ENCODE assay signal across 1 cellular context in genomic region chr13:87698268-87698667, GRCh38.
A peak's percentile ranks its signal among the peaks of the same experiment; 100 is the strongest.
TF ChIP-seq lines count a peak whose summit lies in the region.

No MANE protein-coding gene starts in this region.

TF ChIP-seq in K562, 482 proteins besides CTCF, POLR2A, EP300 and RAD21:
- TF ChIP-seq ZMIZ1 (IDR thresholded peaks at IDR 0.05; ENCODE audit: low read depth in 2 of 2, low read length in 2 of 2) (no peak), C11orf30 (IDR thresholded peaks at IDR 0.05; ENCODE audit: low read depth) (peak; percentile 38; the same call in 1 of the 2 replicates), IFI16 (CRISPR knock-in tag; IDR thresholded peaks at IDR 0.05) (no peak), THRAP3 (IDR thresholded peaks at IDR 0.05; ENCODE audit: borderline replicate concordance) (no peak), ZNF785 (CRISPR knock-in tag; IDR thresholded peaks at IDR 0.05) (no peak), MAFG (tag; conservative IDR thresholded peaks at IDR 0.05) (peak; percentile 43; the same call in 1 of the 2 replicates), CREB3 (tag; conservative IDR thresholded peaks at IDR 0.05; ENCODE audit: low read depth) (no peak), PRMT5 (CRISPR knock-in tag; IDR thresholded peaks at IDR 0.05) (no peak), ETS1 (conservative IDR thresholded peaks at IDR 0.05; ENCODE audit: control insufficient read depth, low read depth, low read length) (no peak), MAFF (IDR thresholded peaks at IDR 0.05; ENCODE audit: low read length) (peak; percentile 85), BDP1 (IDR thresholded peaks at IDR 0.05; ENCODE audit: insufficient read depth, insufficient read length) (no peak), ZNF778 (CRISPR knock-in tag; IDR thresholded peaks at IDR 0.05) (no peak), ZNF316 (IDR thresholded peaks at IDR 0.05) (peak; percentile 53; the same call in 1 of the 2 replicates), DACH1 (IDR thresholded peaks at IDR 0.05; ENCODE audit: partially characterized antibody) (no peak), NEUROD1 (IDR thresholded peaks at IDR 0.05; ENCODE audit: borderline replicate concordance, low read depth, low read length, partially characterized antibody) (no peak), ELK3 (CRISPR knock-in tag; IDR thresholded peaks at IDR 0.05) (no peak), DDX20 (tag; IDR thresholded peaks at IDR 0.05; ENCODE audit: low read depth) (no peak), RFX5 (IDR thresholded peaks at IDR 0.05; ENCODE audit: low read depth, low read length) (no peak), MCM7 (IDR thresholded peaks at IDR 0.05) (no peak), MAFK (IDR thresholded peaks at IDR 0.05; ENCODE audit: low read length) (peak; percentile 88), OTX1 (CRISPR knock-in tag; IDR thresholded peaks at IDR 0.05) (no peak), TBP (optimal IDR thresholded peaks at IDR 0.05; ENCODE audit: low read depth, low read length) (no peak)
